In genomic region chr19:35027851-35028599, GRCh38 we compare ENCODE assay signal across 14 cellular contexts. TPM values are rescaled to one million over a fixed set of nuclear protein-coding genes. Genes with fewer than 3 reads are reported as not detected.
DNase-seq lines count a peak whose midpoint lies in the region; ATAC-seq and TF ChIP-seq lines count a peak whose summit lies in the region.
"Had no signal": no experiment of that assay in that cellular context is flagged by ENCODE, and none has a peak within 500 bp of the region (broad histone marks: within the 10 kb centered on the region; RNA-seq: fewer than 3 reads in every experiment).

No MANE protein-coding gene starts in this region.

- TF ChIP-seq CTCF in AG10803 (conservative IDR thresholded peaks at IDR 0.05; ENCODE audit: low read length) = no peak
- no peak for TF ChIP-seq CTCF in WTC11 (IDR thresholded peaks at IDR 0.05)

- H3K9me3 Mint-ChIP-seq in WTC11 (no peaks in the 10 kb centered on the region), memory B cell (no peaks in the 10 kb centered on the region)
- H3K9me3 Mint-ChIP-seq in naive thymus-derived CD4-positive, alpha-beta T cell = no peaks in the 10 kb centered on the region
- H3K9me3 Mint-ChIP-seq: activated naive CD4-positive, alpha-beta T cell treated with anti-CD3 and anti-CD28 coated beads for 36 hours had no signal

- H3K27me3 ChIP-seq in naive thymus-derived CD4-positive, alpha-beta T cell (ENCODE audit: control insufficient read depth in 2 of 2, insufficient read depth in 2 of 2, low read length in 2 of 2) = peaks cover 0 to 5% of the 10 kb centered on the region in 2 donors

- no peak for ATAC-seq in WTC11
- ATAC-seq in memory B cell (ENCODE audit: low read depth) = peak; percentile 22
- ATAC-seq in naive thymus-derived CD4-positive, alpha-beta T cell = no peak

- H3K36me3 Mint-ChIP-seq in WTC11 = peaks cover 44% of the 10 kb centered on the region
- H3K36me3 Mint-ChIP-seq in memory B cell = peaks cover 13% of the 10 kb centered on the region
- peaks cover 0 to 17% (median 6%) of the 10 kb centered on the region in 5 donors for H3K36me3 Mint-ChIP-seq in naive thymus-derived CD4-positive, alpha-beta T cell

- H3K27ac ChIP-seq in naive thymus-derived CD4-positive, alpha-beta T cell (ENCODE audit: low read depth, low read length) = no peak overlapping the region
- H3K27ac ChIP-seq: C4-2B had no signal

- no peak overlapping the region for H3K4me3 ChIP-seq in AG10803 (ENCODE audit: low read length)
- no peak overlapping the region for H3K4me3 ChIP-seq in naive thymus-derived CD4-positive, alpha-beta T cell (ENCODE audit: low read length)

- peaks cover 30% of the 10 kb centered on the region for H3K27me3 Mint-ChIP-seq in WTC11 (ENCODE audit: low read depth)
- H3K27me3 Mint-ChIP-seq in memory B cell = peaks cover 17% of the 10 kb centered on the region
- H3K27me3 Mint-ChIP-seq in naive thymus-derived CD4-positive, alpha-beta T cell = peaks cover 11 to 25% (median 18%) of the 10 kb centered on the region in 5 donors

- DNase-seq in AG10803 (ENCODE audit: low read depth) (peak; percentile 37), GM03348 (ENCODE audit: low spot score) (peak; percentile 29), WTC11 (ENCODE audit: low spot score) (no peak), memory B cell (ENCODE audit: low spot score in 2 of 2) (no peak), NCI-H187 (lab: John Stamatoyannopoulos, UW) (no peak), putamen (ENCODE audit: low spot score) (no peak), HEK293T (ENCODE audit: extremely low spot score) (no peak)
- no peak for DNase-seq in naive thymus-derived CD4-positive, alpha-beta T cell
- DNase-seq: activated naive CD4-positive, alpha-beta T cell treated with anti-CD3 and anti-CD28 coated beads for 36 hours; NCI-H1694; NCI-H69; SIG-M5; stimulated activated naive CD4-positive, alpha-beta T cell treated with Interleukin-2 at 50 U/mL for 16 hours had no signal

- POLR2A ChIA-PET in WTC11 (lab: Charles Lee) = no interaction called here
- POLR2A ChIA-PET in HEK293T (lab: Yijun Ruan, JAX) = no interaction called here
- POLR2A ChIA-PET in naive thymus-derived CD4-positive, alpha-beta T cell (lab: Charles Lee) = interaction anchor here (0.7 to 3.4 kb wide), 10 partner anchors 11 to 155 kb away, joined by 3 to 15 read pairs (median 4); no protein-coding TSS in a partner anchor

- H3K4me1 Mint-ChIP-seq in WTC11 (peaks cover 8% of the 10 kb centered on the region), memory B cell (peaks cover 9% of the 10 kb centered on the region)
- H3K4me1 Mint-ChIP-seq in naive thymus-derived CD4-positive, alpha-beta T cell = peaks cover 5 to 12% (median 10%) of the 10 kb centered on the region in 7 donors

- peak overlapping the region; percentile 65; the same call in 1 of the 2 replicates for H3K27ac Mint-ChIP-seq in WTC11
- no peak overlapping the region for H3K27ac Mint-ChIP-seq in memory B cell
- peak overlapping the region in 4 of 9 donors; percentile 4 to 56 (median 48) for H3K27ac Mint-ChIP-seq in naive thymus-derived CD4-positive, alpha-beta T cell
- H3K27ac Mint-ChIP-seq: activated naive CD4-positive, alpha-beta T cell treated with anti-CD3 and anti-CD28 coated beads for 36 hours had no signal

- CTCF ChIA-PET in WTC11 (lab: Charles Lee) (interaction anchor here (0.5 to 1.9 kb wide), 4 partner anchors 16 to 526 kb away, joined by 3 to 8 read pairs (median 4); no protein-coding TSS in a partner anchor), HEK293T (lab: Yijun Ruan, JAX) (interaction anchor here (1.1 kb wide), 1 partner anchor 16 kb away, joined by 3 read pairs; no protein-coding TSS in a partner anchor)
- CTCF ChIA-PET in naive thymus-derived CD4-positive, alpha-beta T cell (lab: Charles Lee) = interaction anchor here (1.5 to 1.9 kb wide), 3 partner anchors 14 to 65 kb away, joined by 3 to 6 read pairs (median 5); no protein-coding TSS in a partner anchor

- peaks cover 0 to 4% of the 10 kb centered on the region in 2 donors for H3K4me1 ChIP-seq in naive thymus-derived CD4-positive, alpha-beta T cell (ENCODE audit: control insufficient read depth in 2 of 2, insufficient read depth in 2 of 2, low read length in 2 of 2)

- no peaks in the 10 kb centered on the region for H3K9me3 ChIP-seq in naive thymus-derived CD4-positive, alpha-beta T cell (ENCODE audit: control insufficient read depth in 2 of 3, low read length in 3 of 3)

- H3K36me3 ChIP-seq in naive thymus-derived CD4-positive, alpha-beta T cell (ENCODE audit: control insufficient read depth in 2 of 3, insufficient read depth in 3 of 3, low read length in 3 of 3) = peaks cover 0 to 53% (median 15%) of the 10 kb centered on the region in 3 experiments

- intact Hi-C loops in naive thymus-derived CD4-positive, alpha-beta T cell (cut with micrococcal nuclease) = no loop called here

- H3K4me3 Mint-ChIP-seq in WTC11 (peak overlapping the region; percentile 10; the same call in 1 of the 2 replicates), memory B cell (no peak overlapping the region)
- H3K4me3 Mint-ChIP-seq in naive thymus-derived CD4-positive, alpha-beta T cell = peak overlapping the region in 5 of 10 donors; percentile 3 to 57 (median 32)
- H3K4me3 Mint-ChIP-seq: activated naive CD4-positive, alpha-beta T cell treated with anti-CD3 and anti-CD28 coated beads for 36 hours had no signal

TF ChIP-seq in WTC11, 78 proteins besides CTCF, POLR2A, EP300 and RAD21:
- TF ChIP-seq MXD4 (CRISPR knock-in tag; IDR thresholded peaks at IDR 0.05; ENCODE audit: borderline replicate concordance) = no peak
- TF ChIP-seq MAX (CRISPR knock-in tag; IDR thresholded peaks at IDR 0.05) = 0 out of 2 replicates have a peak, but pooled peaks have one; percentile 24

TF ChIP-seq in HEK293T, 16 proteins besides CTCF, POLR2A, EP300 and RAD21:
- TF ChIP-seq ZNF384 (IDR thresholded peaks at IDR 0.05) (no peak), TARDBP (IDR thresholded peaks at IDR 0.05) (no peak), BHLHE40 (IDR thresholded peaks at IDR 0.05; ENCODE audit: borderline replicate concordance) (no peak), HDGF (IDR thresholded peaks at IDR 0.05; ENCODE audit: borderline replicate concordance) (no peak), ELF4 (IDR thresholded peaks at IDR 0.05) (no peak), NFRKB (IDR thresholded peaks at IDR 0.05) (no peak), FOXK2 (IDR thresholded peaks at IDR 0.05) (no peak), FOXA1 (IDR thresholded peaks at IDR 0.05) (no peak)

RNA-seq across cellular contexts. Expression of gene SCN1B, which starts 2.2 kb away (rescaled TPM):
- 4.4 to 8.0 TPM (median 4.8 TPM) in 3 replicates for total RNA-seq in WTC11 (2021)
- total RNA-seq in naive thymus-derived CD4-positive, alpha-beta T cell = 1 to 10 TPM in 4 of 5 experiments, under 1 TPM in 1; 0.48 to 1.9 (median 1.8) TPM
- under 1 TPM in 1 of 2 donors, not detected in 1; 0.23 TPM for polyA plus RNA-seq in naive thymus-derived CD4-positive, alpha-beta T cell

RNA-seq across cellular contexts. Expression of gene HPN, which starts 13.5 kb away (rescaled TPM):
- 20.8 to 35.5 TPM (median 34.6 TPM) in 3 replicates for total RNA-seq in WTC11 (2021)
- not detected for total RNA-seq in naive thymus-derived CD4-positive, alpha-beta T cell
- polyA plus RNA-seq in naive thymus-derived CD4-positive, alpha-beta T cell = not detected
- total RNA-seq: activated naive CD4-positive, alpha-beta T cell treated with anti-CD3 and anti-CD28 coated beads for 36 hours had no signal

RNA-seq across cellular contexts. Expression of gene GRAMD1A, which starts 27.9 kb away (rescaled TPM):
- total RNA-seq in WTC11 (2021) = 235 to 389 TPM (median 236 TPM) in 3 replicates
- 100 to 1,000 TPM in 4 of 5 experiments, 10 to 100 TPM in 1; 90.1 to 286 (median 253) TPM for total RNA-seq in naive thymus-derived CD4-positive, alpha-beta T cell
- polyA plus RNA-seq in naive thymus-derived CD4-positive, alpha-beta T cell = 10 to 100 TPM; 33.6 to 74.9 TPM

Comparison
In these comparisons a context has a peak if more than half of its experiments do, and no peak if none do; other contexts are left out.
1. DNase-seq: peak in AG10803 (single experiment) and GM03348 (single experiment); none in WTC11 (single experiment), memory B cell (0 of 2), NCI-H187 (0 of 2), putamen (single experiment), HEK293T (single experiment) and naive thymus-derived CD4-positive, alpha-beta T cell (0 of 9).
2. RNA of gene HPN, which starts 13.5 kb away (total RNA-seq): 20.8 to 35.5 TPM in WTC11; not detected in naive thymus-derived CD4-positive, alpha-beta T cell; every median in the first group is over 10 times any median in the second.